ENCODE assay signal across 19 cellular contexts in genomic region chr5:931570-932145, GRCh38.
"Had no signal": no experiment of that assay in that cellular context is flagged by ENCODE, and none has a peak within 500 bp of the region (broad histone marks: within the 10 kb centered on the region; RNA-seq: fewer than 3 reads in every experiment).

No MANE protein-coding gene starts in this region.

- H3K27ac ChIP-seq: epithelial cell of prostate, neutrophil, pancreas, psoas muscle, VCaP had no signal

- H3K36me3 ChIP-seq: gastroesophageal sphincter, heart right ventricle, neutrophil, pancreas, right atrium auricular region had no signal

- H3K4me3 ChIP-seq: gastroesophageal sphincter, heart right ventricle, pancreas, psoas muscle, right atrium auricular region had no signal

- H3K27me3 ChIP-seq: pancreas, right atrium auricular region had no signal

- ATAC-seq: natural killer cell treated with Interleukin-12 subunit alpha and Interleukin-12 subunit beta and Interleukin-15 and Interleukin-18, amount 100 ng/mL, for 72 hours; pancreas; T-cell had no signal

- H3K4me1 ChIP-seq: pancreas had no signal

- DNase-seq: activated CD4-positive, alpha-beta T cell treated with anti-CD3 and anti-CD28 coated beads for 1 hour; activated CD4-positive, alpha-beta T cell treated with anti-CD3 and anti-CD28 coated beads, Interleukin-2, amount 50 U/mL, for 1 hour; activated gamma-delta T cell; activated naive CD4-positive, alpha-beta T cell treated with anti-CD3 and anti-CD28 coated beads, Interleukin-2, amount 50 U/mL, for 16 hours; activated naive CD8-positive, alpha-beta T cell treated with anti-CD3 and anti-CD28 coated beads, Interleukin-2, amount 50 U/mL, for 24 hours; heart right ventricle; islet precursor cell; left colon; stimulated activated CD4-positive, alpha-beta T cell treated with anti-CD3 and anti-CD28 coated beads, Interleukin-4, amount 100 ng/mL, for 24 hours; stimulated activated naive CD4-positive, alpha-beta T cell treated with Interleukin-2 at 50 U/mL for 16 hours had no signal
